ENCODE assay signal across 9 cellular contexts in the genomic region with DNA sequence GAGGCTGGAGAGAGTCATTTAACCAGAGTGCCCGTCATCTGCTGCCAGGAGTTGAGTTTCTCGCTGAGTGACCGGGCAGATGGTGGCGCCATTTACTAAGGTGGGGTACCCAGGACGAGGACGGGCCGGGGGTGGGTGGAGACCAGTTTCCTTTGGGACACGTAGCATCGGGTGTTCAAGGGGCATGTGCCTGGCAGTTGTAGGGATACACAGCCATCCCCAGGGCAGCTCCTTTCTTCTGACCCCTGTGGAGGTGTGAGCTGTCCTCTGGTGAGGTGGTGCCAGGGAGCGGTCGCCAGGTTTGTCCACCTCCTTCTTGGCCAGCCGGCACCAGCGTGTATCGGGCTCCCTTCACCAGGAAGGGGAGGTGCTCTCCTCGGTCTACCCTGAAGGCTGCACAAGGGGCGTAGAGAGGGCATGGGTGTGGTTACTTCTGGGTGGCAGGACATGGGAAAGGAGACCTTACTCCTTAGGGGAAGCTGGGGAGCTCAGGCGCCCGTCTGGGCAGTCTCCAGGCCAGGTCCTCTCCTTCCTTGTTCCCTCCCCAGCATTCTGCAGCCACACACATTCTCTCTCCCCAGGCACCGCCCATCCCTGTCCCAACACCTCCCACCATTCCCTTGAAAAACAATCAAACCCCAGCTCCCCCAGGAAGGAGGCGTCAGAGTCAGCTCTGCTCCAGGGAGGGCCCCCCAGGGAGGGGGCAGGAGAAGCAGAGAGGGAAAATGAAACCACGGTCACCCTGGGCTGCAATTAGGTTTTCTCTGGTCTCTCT. TPM values are rescaled to one million over a fixed set of nuclear protein-coding genes. Genes with fewer than 3 reads are reported as not detected.
DNase-seq lines count a peak whose midpoint lies in the region; ATAC-seq and TF ChIP-seq lines count a peak whose summit lies in the region.
"Had no signal": no experiment of that assay in that cellular context is flagged by ENCODE, and none has a peak within 500 bp of the region (broad histone marks: within the 10 kb centered on the region; RNA-seq: fewer than 3 reads in every experiment).

No MANE protein-coding gene starts in this region.

- no peaks in the 10 kb centered on the region for H3F3A ChIP-seq in PC-3 (ENCODE audit: low read length, unreplicated experiment)
- no peaks in the 10 kb centered on the region for H3F3A ChIP-seq in neural cell (ENCODE audit: insufficient read depth, low read length, poor library complexity, severe bottlenecking)

- H3K79me2 ChIP-seq in HCT116 (ENCODE audit: insufficient read depth, low read length) (no peaks in the 10 kb centered on the region), PC-3 (ENCODE audit: low read length) (no peaks in the 10 kb centered on the region), neural cell (replicated peaks; ENCODE audit: insufficient read depth, low read length) (no peaks in the 10 kb centered on the region)

- H3K4me1 ChIP-seq in HCT116 (ENCODE audit: control insufficient read depth in 1 of 2, insufficient read depth in 2 of 2, low read length in 2 of 2) (peaks cover 41 to 67% of the 10 kb centered on the region in 2 experiments), PC-3 (ENCODE audit: insufficient read depth, low read length) (peaks cover 34% of the 10 kb centered on the region), suprapubic skin (peaks cover 28% of the 10 kb centered on the region)

- intact Hi-C loops in HCT116 (cut with micrococcal nuclease), result loop anchor here (1.0 to 2.0 kb wide), 3 partner anchors 215 to 497 kb away; no protein-coding TSS in a partner anchor
- intact Hi-C loops in PC-3 (cut with micrococcal nuclease), result loop anchor here (1.0 to 5.0 kb wide), 6 partner anchors 115 to 497 kb away; no protein-coding TSS in a partner anchor

- TF ChIP-seq EP300 in neural cell (conservative IDR thresholded peaks at IDR 0.05; ENCODE audit: poor library complexity, severe bottlenecking), result no peak
- TF ChIP-seq EP300 in suprapubic skin (IDR thresholded peaks at IDR 0.05), result no peak

- H3K9ac ChIP-seq in HCT116 (ENCODE audit: low read length) (peak overlapping the region; percentile 71), PC-3 (ENCODE audit: low read length) (peak overlapping the region; percentile 83), neural cell (ENCODE audit: low read length) (no peak overlapping the region)

- no peaks in the 10 kb centered on the region for H3K36me3 ChIP-seq in HCT116 (ENCODE audit: control insufficient read depth in 1 of 2, insufficient read depth in 2 of 2, low read length in 2 of 2)
- no peaks in the 10 kb centered on the region for H3K36me3 ChIP-seq in PC-3 (ENCODE audit: low read depth, low read length)
- H3K36me3 ChIP-seq in neural cell (ENCODE audit: insufficient read depth, low read length), result no peaks in the 10 kb centered on the region
- no peaks in the 10 kb centered on the region for H3K36me3 ChIP-seq in suprapubic skin

- peaks cover 0 to 4% of the 10 kb centered on the region in 2 experiments; a peak in 1 of 4 replicates for H3K9me3 ChIP-seq in HCT116 (ENCODE audit: control insufficient read depth in 1 of 2, insufficient read depth in 1 of 2, low read depth in 1 of 2, low read length in 2 of 2)
- H3K9me3 ChIP-seq in PC-3 (ENCODE audit: low read length), result no peaks in the 10 kb centered on the region
- no peaks in the 10 kb centered on the region for H3K9me3 ChIP-seq in neural cell (ENCODE audit: low read length)
- H3K9me3 ChIP-seq in suprapubic skin, result no peaks in the 10 kb centered on the region

- H4K20me1 ChIP-seq in HCT116 (ENCODE audit: insufficient read depth), result no peaks in the 10 kb centered on the region
- H4K20me1 ChIP-seq in PC-3 (ENCODE audit: low read length), result no peaks in the 10 kb centered on the region
- no peaks in the 10 kb centered on the region for H4K20me1 ChIP-seq in neural cell (ENCODE audit: insufficient read depth)

- CTCF ChIA-PET in HCT116 (lab: Charles Lee), result interaction anchor here (0.8 to 2.4 kb wide), 7 partner anchors 26 to 551 kb away, joined by 3 to 13 read pairs (median 4); a partner anchor contains a TSS
- CTCF ChIA-PET in PC-3 (lab: Charles Lee), result interaction anchor here (0.6 to 1.4 kb wide), 3 partner anchors 208 to 212 kb away, joined by 3 to 5 read pairs (median 3); no protein-coding TSS in a partner anchor

- H3K4me2 ChIP-seq in HCT116 (ENCODE audit: low read length), result peak overlapping the region; percentile 80
- peak overlapping the region; percentile 81 for H3K4me2 ChIP-seq in PC-3 (ENCODE audit: low read length)
- H3K4me2 ChIP-seq in neural cell (ENCODE audit: low read length), result no peak overlapping the region

- WGBS in suprapubic skin, result 5% methylated on average over 19 of the region's 21 CpGs

- RAD21 ChIA-PET in HCT116 (lab: Charles Lee; ENCODE audit: low non-redundant PET in 1 of 2, low total read pairs in 2 of 2, uncharacterized antibody in 2 of 2, unreplicated experiment in 2 of 2), result interaction anchor here in 1 of 2 experiments (0.6 to 1.8 kb wide), 2 partner anchors 135 to 497 kb away, joined by 3 to 7 read pairs; no protein-coding TSS in a partner anchor

- TF ChIP-seq POLR2A in HCT116 (IDR thresholded peaks at IDR 0.05; ENCODE audit: borderline replicate concordance, extremely low read depth, insufficient read depth, insufficient read length) (peak; percentile 39), suprapubic skin (IDR thresholded peaks at IDR 0.05) (peak in 1 of 2 donors; percentile 7), GM18505 (IDR thresholded peaks at IDR 0.05; ENCODE audit: borderline replicate concordance, extremely low read depth, insufficient read depth, insufficient read length) (no peak)

- H3K9me2 ChIP-seq in HCT116 (ENCODE audit: insufficient read depth) (no peaks in the 10 kb centered on the region), PC-3 (replicated peaks; ENCODE audit: low read length) (no peaks in the 10 kb centered on the region), neural cell (ENCODE audit: insufficient read depth, low read length) (no peaks in the 10 kb centered on the region)

- H3K27ac ChIP-seq in HCT116 (ENCODE audit: low read depth, low read length), result peak overlapping the region; percentile 89
- peak overlapping the region; percentile 98 for H3K27ac ChIP-seq in PC-3 (ENCODE audit: low read length)
- H3K27ac ChIP-seq in neural cell (ENCODE audit: low read length), result no peak overlapping the region
- peak overlapping the region; percentile 79 for H3K27ac ChIP-seq in suprapubic skin
- H3K27ac ChIP-seq: SK-N-MC had no signal

- POLR2A ChIA-PET in HCT116 (lab: Charles Lee), result interaction anchor here (0.7 to 1.5 kb wide), 12 partner anchors 21 to 497 kb away, joined by 3 to 4 read pairs (median 3); a partner anchor contains a TSS
- POLR2A ChIA-PET in PC-3 (lab: Charles Lee; ENCODE audit: unreplicated experiment), result interaction anchor here (0.5 to 1.4 kb wide), 4 partner anchors 213 to 298 kb away, joined by 3 to 5 read pairs (median 4); no protein-coding TSS in a partner anchor

- peak; percentile 68 for ATAC-seq in HCT116
- peak; percentile 68 for ATAC-seq in PC-3
- no peak for ATAC-seq in GM18505 (IDR thresholded peaks at IDR 0.05; ENCODE audit: unreplicated experiment)

- peak; percentile 29 to 92 (median 61); a peak in 5 of 6 replicates for TF ChIP-seq CTCF in HCT116 (IDR thresholded peaks at IDR 0.05 in 2 of 3, conservative IDR thresholded peaks at IDR 0.05 in 1 of 3; ENCODE audit: borderline replicate concordance in 1 of 3, insufficient read depth in 1 of 3, low read depth in 2 of 3, low read length in 2 of 3)
- TF ChIP-seq CTCF in PC-3 (conservative IDR thresholded peaks at IDR 0.05; ENCODE audit: low read depth, low read length), result peak; percentile 70
- peak; percentile 48 for TF ChIP-seq CTCF in fibroblast of villous mesenchyme (IDR thresholded peaks at IDR 0.05; ENCODE audit: insufficient read depth, low read depth, low read length)
- TF ChIP-seq CTCF in neural cell (IDR thresholded peaks at IDR 0.05; ENCODE audit: poor library complexity, severe bottlenecking), result peak; percentile 30
- TF ChIP-seq CTCF in suprapubic skin (IDR thresholded peaks at IDR 0.05), result no peak

- H3K4me3 ChIP-seq in HCT116 (replicated peaks in 1 of 2; ENCODE audit: low read depth in 1 of 2, low read length in 2 of 2) (peak overlapping the region; percentile 54 to 60), PC-3 (ENCODE audit: low read length) (peak overlapping the region; percentile 63), fibroblast of villous mesenchyme (ENCODE audit: low read depth, low read length) (peak overlapping the region; percentile 64), neural cell (ENCODE audit: low read length) (no peak overlapping the region), suprapubic skin (peak overlapping the region; percentile 53)
- H3K4me3 ChIP-seq: SK-N-MC had no signal

- BruUV-seq in HCT116 (replicated peaks; lab: Mats Ljungman, UMichigan) (TSS peak; percentile 81), PC-3 (replicated peaks; lab: Mats Ljungman, UMichigan) (TSS peak; percentile 90)

- peak overlapping the region; percentile 44 for H2AFZ ChIP-seq in HCT116 (ENCODE audit: low read depth, low read length, poor library complexity, severe bottlenecking)
- peak overlapping the region; percentile 80 for H2AFZ ChIP-seq in PC-3 (ENCODE audit: low read length)
- no peak overlapping the region for H2AFZ ChIP-seq in neural cell (ENCODE audit: low read depth, low read length)

- H3K27me3 ChIP-seq in HCT116 (ENCODE audit: insufficient read depth, low read length) (no peaks in the 10 kb centered on the region), PC-3 (ENCODE audit: low read length) (no peaks in the 10 kb centered on the region), neural cell (ENCODE audit: insufficient read depth, low read depth, low read length) (no peaks in the 10 kb centered on the region), suprapubic skin (no peaks in the 10 kb centered on the region)

- DNase-seq in C1 segment of cervical spinal cord (lab: John Stamatoyannopoulos, UW) (peak in 9 of 14 donors; percentile 6 to 47 (median 29)), HCT116 (ENCODE audit: low read depth, low spot score) (peak; percentile 69), PC-3 (peak; percentile 79), fibroblast of villous mesenchyme (ENCODE audit: low read depth) (peak; percentile 94), suprapubic skin (ENCODE audit: low spot score in 2 of 2) (peak; percentile 84 to 92)
- DNase-seq in activated gamma-delta T cell treated with anti-CD3 and anti-CD28 coated beads, Interleukin-2, amount 50 U/mL, for 16 hours (ENCODE audit: low read depth), result peak; percentile 30

- TF ChIP-seq RAD21 in HCT116 (IDR thresholded peaks at IDR 0.05; ENCODE audit: low read depth), result peak; percentile 97
- peak; percentile 26 for TF ChIP-seq RAD21 in neural cell (conservative IDR thresholded peaks at IDR 0.05)

RNA-seq across cellular contexts. Expression of a gene that starts 10.3 kb away (rescaled TPM):
- total RNA-seq in HCT116 (2021; ENCODE audit: unreplicated experiment) (1.5 TPM), PC-3 (2014; rRNA removed) (14.6 and 21.6 TPM in 2 replicates), fibroblast of villous mesenchyme (not detected in 2 replicates), suprapubic skin (10 to 100 TPM in 1 of 4 donors, 1 to 10 TPM in 3; 4.3 to 17.8 (median 9.1) TPM)
- polyA plus RNA-seq in HCT116 (2012), result 2.3 and 3.3 TPM in 2 replicates
- 0.51 TPM in 1 of 2 replicates, not detected in the other for polyA plus RNA-seq in neural cell
- polyA minus RNA-seq in neural cell, result not detected in 2 replicates

RNA-seq across cellular contexts. Expression of a gene that starts 20.8 kb away (rescaled TPM):
- total RNA-seq in HCT116 (2021; ENCODE audit: unreplicated experiment), result 0.84 TPM
- polyA plus RNA-seq in HCT116 (2012), result 0.52 and 0.79 TPM in 2 replicates
- total RNA-seq in PC-3 (2014; rRNA removed), result 6.7 and 8.2 TPM in 2 replicates
- 33.8 and 39.3 TPM in 2 replicates for total RNA-seq in fibroblast of villous mesenchyme
- not detected in 2 replicates for polyA plus RNA-seq in neural cell
- polyA minus RNA-seq in neural cell, result not detected in 2 replicates
- 1 to 10 TPM; 3.1 to 8.3 (median 5.1) TPM for total RNA-seq in suprapubic skin

Comparison
In these comparisons a context has a peak if more than half of its experiments do, and no peak if none do; other contexts are left out.
1. DNase-seq: peak in every context shown above with its lines; median percentile 94 in fibroblast of villous mesenchyme; 88 in suprapubic skin; 79 in PC-3; 69 in HCT116; 30 in activated gamma-delta T cell treated with anti-CD3 and anti-CD28 coated beads, Interleukin-2, amount 50 U/mL, for 16 hours; 29 in C1 segment of cervical spinal cord.
2. CTCF ChIP-seq: peak in HCT116 (3 of 3), PC-3 (single experiment), fibroblast of villous mesenchyme (single experiment) and neural cell (single experiment); none in suprapubic skin (0 of 2).